Comparison of ENCODE assay signal across 10 cellular contexts in the genomic region with DNA sequence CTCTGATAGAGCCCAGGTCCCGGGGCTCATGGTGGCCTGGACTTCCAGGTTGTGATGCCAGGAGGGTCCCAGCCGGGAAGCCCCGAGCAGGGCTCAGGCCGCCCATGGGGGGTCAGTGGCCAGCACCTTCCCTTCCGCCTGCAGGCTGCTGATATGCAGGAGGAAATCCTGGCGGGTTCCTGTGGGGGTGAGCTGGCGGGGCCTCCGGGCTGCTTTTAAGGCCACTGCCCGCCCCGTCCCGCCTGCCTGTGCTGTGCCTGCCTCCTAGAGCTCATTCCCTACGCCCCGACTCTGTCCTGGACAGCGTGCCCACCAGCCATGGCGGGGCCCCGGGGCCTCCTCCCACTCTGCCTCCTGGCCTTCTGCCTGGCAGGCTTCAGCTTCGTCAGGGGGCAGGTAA. TPM values are rescaled to one million over a fixed set of nuclear protein-coding genes. Genes with fewer than 3 reads are reported as not detected.
DNase-seq lines count a peak whose midpoint lies in the region; ATAC-seq and TF ChIP-seq lines count a peak whose summit lies in the region.
"Had no signal": no experiment of that assay in that cellular context is flagged by ENCODE, and none has a peak within 500 bp of the region (broad histone marks: within the 10 kb centered on the region; RNA-seq: fewer than 3 reads in every experiment).

A gene with protein sequence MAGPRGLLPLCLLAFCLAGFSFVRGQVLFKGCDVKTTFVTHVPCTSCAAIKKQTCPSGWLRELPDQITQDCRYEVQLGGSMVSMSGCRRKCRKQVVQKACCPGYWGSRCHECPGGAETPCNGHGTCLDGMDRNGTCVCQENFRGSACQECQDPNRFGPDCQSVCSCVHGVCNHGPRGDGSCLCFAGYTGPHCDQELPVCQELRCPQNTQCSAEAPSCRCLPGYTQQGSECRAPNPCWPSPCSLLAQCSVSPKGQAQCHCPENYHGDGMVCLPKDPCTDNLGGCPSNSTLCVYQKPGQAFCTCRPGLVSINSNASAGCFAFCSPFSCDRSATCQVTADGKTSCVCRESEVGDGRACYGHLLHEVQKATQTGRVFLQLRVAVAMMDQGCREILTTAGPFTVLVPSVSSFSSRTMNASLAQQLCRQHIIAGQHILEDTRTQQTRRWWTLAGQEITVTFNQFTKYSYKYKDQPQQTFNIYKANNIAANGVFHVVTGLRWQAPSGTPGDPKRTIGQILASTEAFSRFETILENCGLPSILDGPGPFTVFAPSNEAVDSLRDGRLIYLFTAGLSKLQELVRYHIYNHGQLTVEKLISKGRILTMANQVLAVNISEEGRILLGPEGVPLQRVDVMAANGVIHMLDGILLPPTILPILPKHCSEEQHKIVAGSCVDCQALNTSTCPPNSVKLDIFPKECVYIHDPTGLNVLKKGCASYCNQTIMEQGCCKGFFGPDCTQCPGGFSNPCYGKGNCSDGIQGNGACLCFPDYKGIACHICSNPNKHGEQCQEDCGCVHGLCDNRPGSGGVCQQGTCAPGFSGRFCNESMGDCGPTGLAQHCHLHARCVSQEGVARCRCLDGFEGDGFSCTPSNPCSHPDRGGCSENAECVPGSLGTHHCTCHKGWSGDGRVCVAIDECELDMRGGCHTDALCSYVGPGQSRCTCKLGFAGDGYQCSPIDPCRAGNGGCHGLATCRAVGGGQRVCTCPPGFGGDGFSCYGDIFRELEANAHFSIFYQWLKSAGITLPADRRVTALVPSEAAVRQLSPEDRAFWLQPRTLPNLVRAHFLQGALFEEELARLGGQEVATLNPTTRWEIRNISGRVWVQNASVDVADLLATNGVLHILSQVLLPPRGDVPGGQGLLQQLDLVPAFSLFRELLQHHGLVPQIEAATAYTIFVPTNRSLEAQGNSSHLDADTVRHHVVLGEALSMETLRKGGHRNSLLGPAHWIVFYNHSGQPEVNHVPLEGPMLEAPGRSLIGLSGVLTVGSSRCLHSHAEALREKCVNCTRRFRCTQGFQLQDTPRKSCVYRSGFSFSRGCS (N-terminal part only) (plus strand): TSS at position 243 of the 400 bp plus-strand sequence. CDS start 76 bp downstream, at position 319.

- ATAC-seq in upper lobe of right lung = peak; percentile 30

- H3K27me3 ChIP-seq in adrenal gland = no peaks in the 10 kb centered on the region
- H3K27me3 ChIP-seq in muscle layer of colon (ENCODE audit: control insufficient read depth in 1 of 2, insufficient read depth in 2 of 2, low read length in 2 of 2) = no peaks in the 10 kb centered on the region
- H3K27me3 ChIP-seq in upper lobe of right lung = no peaks in the 10 kb centered on the region

- TF ChIP-seq CTCF in adrenal gland (IDR thresholded peaks at IDR 0.05) = no peak
- no peak for TF ChIP-seq CTCF in upper lobe of right lung (IDR thresholded peaks at IDR 0.05)

- H3K4me1 ChIP-seq in adrenal gland (replicated peaks in 1 of 2) = peaks cover 22 to 66% of the 10 kb centered on the region in 2 donors
- no peaks in the 10 kb centered on the region for H3K4me1 ChIP-seq in muscle layer of colon (ENCODE audit: insufficient read depth, low read length)
- H3K4me1 ChIP-seq in upper lobe of right lung = peaks cover 43% of the 10 kb centered on the region

- no peak for TF ChIP-seq POLR2A in adrenal gland (IDR thresholded peaks at IDR 0.05)

- 53 to 75% (median 64%) methylated on average over 10 to 17 of the region's 17 CpGs; no CpG with 5 or more reads in 1 of the 4 donors for WGBS in adrenal gland, 4 donors

- H3K9me3 ChIP-seq in adrenal gland (replicated peaks in 1 of 3) = no peaks in the 10 kb centered on the region
- H3K9me3 ChIP-seq in muscle layer of colon (ENCODE audit: low read length) = no peaks in the 10 kb centered on the region
- H3K9me3 ChIP-seq in upper lobe of right lung = no peaks in the 10 kb centered on the region

- intact Hi-C loops in adrenal gland (cut with DNase I) = no loop called here
- intact Hi-C loops in upper lobe of right lung (cut with DNase I) = no loop called here

- DNase-seq in adrenal gland = peak; percentile 61 to 85 (median 67)
- no peak for DNase-seq in glomerular endothelial cell (ENCODE audit: extremely low read depth, low read depth, low spot score)
- no peak for DNase-seq in upper lobe of right lung
- DNase-seq in AG08395 (ENCODE audit: low spot score) = no peak
- no peak for DNase-seq in NCI-H345 (lab: John Stamatoyannopoulos, UW)
- DNase-seq in Ammon's horn (ENCODE audit: low spot score) = no peak
- DNase-seq: islet precursor cell; stimulated activated CD4-positive, alpha-beta T cell treated with anti-CD3 and anti-CD28 coated beads, Interleukin-4, amount 100 ng/mL, for 1 hour had no signal

- H3K36me3 ChIP-seq in adrenal gland (replicated peaks in 1 of 2) (peaks cover 0 to 32% of the 10 kb centered on the region in 2 donors), muscle layer of colon (ENCODE audit: insufficient read depth, low read length) (peaks cover 40% of the 10 kb centered on the region), upper lobe of right lung (peaks cover 30% of the 10 kb centered on the region)

- H3K27ac ChIP-seq in adrenal gland (peak within 1 kb of the TSS; percentile 48 to 85 (median 72)), muscle layer of colon (ENCODE audit: low read depth, low read length) (peak within 1 kb of the TSS; percentile 44), upper lobe of right lung (peak within 1 kb of the TSS; percentile 85)
- H3K27ac ChIP-seq: PC-9 had no signal

- no peak within 1 kb of the TSS for H3K9ac ChIP-seq in muscle layer of colon (ENCODE audit: low read length)

- H3K4me3 ChIP-seq in adrenal gland (peak within 1 kb of the TSS in 1 of 4 donors; percentile 25), muscle layer of colon (ENCODE audit: low read depth in 1 of 2, low read length in 2 of 2) (peak within 1 kb of the TSS in 1 of 2 donors; percentile 32), upper lobe of right lung (peak within 1 kb of the TSS; percentile 49)
- H3K4me3 ChIP-seq: PC-9 had no signal

RNA-seq across cellular contexts. Expression of the gene that starts here (rescaled TPM):
- total RNA-seq in adrenal gland (100 to 1,000 TPM; 210 to 650 (median 466) TPM), glomerular endothelial cell (277 and 404 TPM in 2 replicates), upper lobe of right lung (152 TPM)
- 1,000 to 10,000 TPM in 1 of 3 donors, 100 to 1,000 TPM in 1, 10 to 100 TPM in 1; 33.9 to 1,593 (median 996) TPM for polyA plus RNA-seq in adrenal gland

Comparison
In these comparisons a context has a peak if more than half of its experiments do, and no peak if none do; other contexts are left out.
1. DNase-seq: peak in adrenal gland (7 of 7); none in glomerular endothelial cell (single experiment), upper lobe of right lung (single experiment), AG08395 (single experiment), NCI-H345 (single experiment) and Ammon's horn (single experiment).
2. Peak in every context shown above with its lines, with median percentiles within 50 percentile points of each other: H3K27ac ChIP-seq.